Comparison of ENCODE assay signal across 11 cellular contexts in genomic region chr12:58583956-58584355, GRCh38.
"Had no signal": no experiment of that assay in that cellular context is flagged by ENCODE, and none has a peak within 500 bp of the region (broad histone marks: within the 10 kb centered on the region; RNA-seq: fewer than 3 reads in every experiment).

No MANE protein-coding gene starts in this region.

- H3K4me3 ChIP-seq: body of pancreas, smooth muscle cell, transverse colon had no signal

- H3K4me1 Mint-ChIP-seq: memory B cell, nephron progenitor cell, T-helper 17 cell had no signal

- H3K27ac Mint-ChIP-seq: dendritic cell treated with granulocyte-macrophage colony-stimulating factor and Interleukin-4, amounts not matched to agents 40 ng/mL and 50 ng/mL, for 4 days; memory B cell; nephron progenitor cell; T-helper 17 cell had no signal

- H3K9me3 Mint-ChIP-seq: memory B cell, nephron progenitor cell had no signal

- H3K36me3 Mint-ChIP-seq: memory B cell had no signal

- DNase-seq: activated naive CD4-positive, alpha-beta T cell treated with anti-CD3 and anti-CD28 coated beads, Interleukin-2, amount 50 U/mL, for 16 hours; central memory CD4-positive, alpha-beta T cell; head of caudate nucleus; nephron progenitor cell; T-helper 17 cell; transverse colon had no signal

- H3K27me3 Mint-ChIP-seq: dendritic cell treated with granulocyte-macrophage colony-stimulating factor and Interleukin-4, amounts not matched to agents 40 ng/mL and 50 ng/mL, for 4 days; memory B cell; T-helper 17 cell had no signal

- ATAC-seq: activated CD4-positive, CD25-positive, alpha-beta regulatory T cell treated with anti-CD3 and anti-CD28 coated beads, Interleukin-2, amount 50 U/mL, for 24 hours; body of pancreas; T-helper 17 cell had no signal

- H3K4me3 Mint-ChIP-seq: dendritic cell treated with granulocyte-macrophage colony-stimulating factor and Interleukin-4, amounts not matched to agents 40 ng/mL and 50 ng/mL, for 4 days; memory B cell; nephron progenitor cell; T-helper 17 cell had no signal
